In genomic region chr2:73103018-73103542, GRCh38 we compare ENCODE assay signal across 13 cellular contexts. TPM values are rescaled to one million over a fixed set of nuclear protein-coding genes. Genes with fewer than 3 reads are reported as not detected.
DNase-seq lines count a peak whose midpoint lies in the region; ATAC-seq and TF ChIP-seq lines count a peak whose summit lies in the region.
"Had no signal": no experiment of that assay in that cellular context is flagged by ENCODE, and none has a peak within 500 bp of the region (broad histone marks: within the 10 kb centered on the region; RNA-seq: fewer than 3 reads in every experiment).

No MANE protein-coding gene starts in this region.

- DNase-seq in T-helper 1 cell (no peak), M059J (ENCODE audit: low read depth) (peak; percentile 68), WTC11 (ENCODE audit: low spot score) (no peak), osteoblast (ENCODE audit: insufficient read length, low spot score, missing footprints) (no peak), natural killer cell (no peak), NCI-H187 treated with DMSO at 0.1 percent for 48 hours (lab: John Stamatoyannopoulos, UW) (no peak)
- no peak for DNase-seq in stimulated activated CD4-positive, alpha-beta T cell treated with anti-CD3 and anti-CD28 coated beads, Interleukin-15, amount 100 ng/mL, for 24 hours
- DNase-seq: activated naive CD4-positive, alpha-beta T cell treated with anti-CD3 and anti-CD28 coated beads for 36 hours; DND-41; NCI-H524 treated with DMSO at 0.1 percent for 48 hours had no signal

- H3K36me3 Mint-ChIP-seq in T-helper 1 cell treated with Interleukin-12 subunit alpha and Interleukin-12 subunit beta and Interleukin-4 antibody, amounts not matched to agents 30 μg/mL and 1 μg/mL, for 36 hours (ENCODE audit: low read depth): peaks cover 2% of the 10 kb centered on the region
- no peaks in the 10 kb centered on the region for H3K36me3 Mint-ChIP-seq in WTC11
- no peaks in the 10 kb centered on the region for H3K36me3 Mint-ChIP-seq in natural killer cell

- intact Hi-C loops in natural killer cell (cut with micrococcal nuclease): no loop called here

- no peaks in the 10 kb centered on the region for H3K9me3 Mint-ChIP-seq in T-helper 1 cell treated with Interleukin-12 subunit alpha and Interleukin-12 subunit beta and Interleukin-4 antibody, amounts not matched to agents 30 μg/mL and 1 μg/mL, for 36 hours
- H3K9me3 Mint-ChIP-seq in WTC11 (no peaks in the 10 kb centered on the region), natural killer cell (no peaks in the 10 kb centered on the region)
- H3K9me3 Mint-ChIP-seq: activated naive CD4-positive, alpha-beta T cell treated with anti-CD3 and anti-CD28 coated beads for 36 hours had no signal

- CTCF ChIA-PET in WTC11 (lab: Charles Lee): no interaction called here

- H3K27me3 ChIP-seq in osteoblast (ENCODE audit: insufficient read depth, low read length): no peaks in the 10 kb centered on the region
- H3K27me3 ChIP-seq: breast epithelium, pancreas had no signal

- TF ChIP-seq CTCF in WTC11 (IDR thresholded peaks at IDR 0.05) (no peak), osteoblast (IDR thresholded peaks at IDR 0.05; ENCODE audit: extremely low read depth, low read depth, low read length) (no peak), natural killer cell (IDR thresholded peaks at IDR 0.05) (no peak)

- no peak overlapping the region for H3K4me3 ChIP-seq in osteoblast (ENCODE audit: insufficient read depth, low read length)
- H3K4me3 ChIP-seq: breast epithelium, pancreas had no signal

- no peak overlapping the region for H2AFZ ChIP-seq in osteoblast (ENCODE audit: low read length)

- H3K27ac Mint-ChIP-seq in T-helper 1 cell treated with Interleukin-12 subunit alpha and Interleukin-12 subunit beta and Interleukin-4 antibody, amounts not matched to agents 30 μg/mL and 1 μg/mL, for 36 hours: peak overlapping the region; percentile 2
- H3K27ac Mint-ChIP-seq in WTC11 (peak overlapping the region; percentile 46; the same call in 1 of the 2 replicates), natural killer cell (no peak overlapping the region)
- H3K27ac Mint-ChIP-seq: activated naive CD4-positive, alpha-beta T cell treated with anti-CD3 and anti-CD28 coated beads for 36 hours had no signal

- no peaks in the 10 kb centered on the region for H3K27me3 Mint-ChIP-seq in T-helper 1 cell treated with Interleukin-12 subunit alpha and Interleukin-12 subunit beta and Interleukin-4 antibody, amounts not matched to agents 30 μg/mL and 1 μg/mL, for 36 hours (ENCODE audit: low read depth)
- H3K27me3 Mint-ChIP-seq in WTC11 (ENCODE audit: low read depth) (no peaks in the 10 kb centered on the region), natural killer cell (ENCODE audit: low read depth in 2 of 2) (peaks cover 0 to 9% of the 10 kb centered on the region in 2 donors)

- H3K9me3 ChIP-seq in osteoblast (ENCODE audit: low read depth, low read length): no peaks in the 10 kb centered on the region
- H3K9me3 ChIP-seq: breast epithelium, pancreas had no signal

- H4K20me1 ChIP-seq in osteoblast (ENCODE audit: insufficient read depth, low read length): peaks cover 85% of the 10 kb centered on the region

- H3K4me2 ChIP-seq in osteoblast (ENCODE audit: insufficient read depth, low read length): peak overlapping the region; percentile 35

- ATAC-seq in WTC11: no peak
- ATAC-seq in natural killer cell: no peak
- ATAC-seq: pancreas had no signal

- no peak overlapping the region for H3K4me3 Mint-ChIP-seq in T-helper 1 cell treated with Interleukin-12 subunit alpha and Interleukin-12 subunit beta and Interleukin-4 antibody, amounts not matched to agents 30 μg/mL and 1 μg/mL, for 36 hours
- H3K4me3 Mint-ChIP-seq in WTC11: no peak overlapping the region
- no peak overlapping the region for H3K4me3 Mint-ChIP-seq in natural killer cell
- H3K4me3 Mint-ChIP-seq: activated naive CD4-positive, alpha-beta T cell treated with anti-CD3 and anti-CD28 coated beads for 36 hours had no signal

- POLR2A ChIA-PET in WTC11 (lab: Charles Lee): no interaction called here

- H3K79me2 ChIP-seq in osteoblast (ENCODE audit: insufficient read depth, low read length): peaks cover 98% of the 10 kb centered on the region

- H3K36me3 ChIP-seq in osteoblast (ENCODE audit: insufficient read depth, low read length): no peaks in the 10 kb centered on the region
- H3K36me3 ChIP-seq: breast epithelium, pancreas had no signal

- no peak overlapping the region for H3K27ac ChIP-seq in osteoblast (ENCODE audit: low read depth, low read length)
- H3K27ac ChIP-seq: breast epithelium, pancreas had no signal

- peaks cover 46% of the 10 kb centered on the region for H3K4me1 ChIP-seq in osteoblast (ENCODE audit: insufficient read depth, low read length)

- H3K4me1 Mint-ChIP-seq in T-helper 1 cell treated with Interleukin-12 subunit alpha and Interleukin-12 subunit beta and Interleukin-4 antibody, amounts not matched to agents 30 μg/mL and 1 μg/mL, for 36 hours (ENCODE audit: low read depth): peaks cover 18% of the 10 kb centered on the region
- H3K4me1 Mint-ChIP-seq in WTC11 (peaks cover 30% of the 10 kb centered on the region), natural killer cell (peaks cover 11% of the 10 kb centered on the region in 2 donors)

TF ChIP-seq in WTC11, 78 proteins besides CTCF, POLR2A, EP300 and RAD21:
- TF ChIP-seq ZBTB21 (CRISPR knock-in tag; IDR thresholded peaks at IDR 0.05; ENCODE audit: borderline replicate concordance) (no peak), TP53 (CRISPR knock-in tag; IDR thresholded peaks at IDR 0.05) (no peak), ATF6 (CRISPR knock-in tag; IDR thresholded peaks at IDR 0.05) (no peak), RELA (CRISPR knock-in tag; IDR thresholded peaks at IDR 0.05; ENCODE audit: borderline replicate concordance) (no peak), AR (CRISPR knock-in tag; IDR thresholded peaks at IDR 0.05) (no peak), HMGA2 (CRISPR knock-in tag; IDR thresholded peaks at IDR 0.05) (no peak), SMAD4 (CRISPR knock-in tag; IDR thresholded peaks at IDR 0.05) (no peak), CREM (CRISPR knock-in tag; IDR thresholded peaks at IDR 0.05) (no peak), MYBL2 (CRISPR knock-in tag; IDR thresholded peaks at IDR 0.05) (no peak), SOX15 (CRISPR knock-in tag; IDR thresholded peaks at IDR 0.05) (no peak), ZSCAN18 (CRISPR knock-in tag; IDR thresholded peaks at IDR 0.05) (no peak), NFE2L1 (CRISPR knock-in tag; IDR thresholded peaks at IDR 0.05) (no peak), ATF1 (CRISPR knock-in tag; IDR thresholded peaks at IDR 0.05) (no peak), TCF7 (CRISPR knock-in tag; IDR thresholded peaks at IDR 0.05; ENCODE audit: low read depth) (no peak), ZNF232 (CRISPR knock-in tag; IDR thresholded peaks at IDR 0.05) (no peak)

RNA-seq across cellular contexts. Expression of gene RAB11FIP5, which starts 9.7 kb away (rescaled TPM):
- total RNA-seq in M059J (2014; rRNA removed; shearing (Covaris generic)): 19.4 and 40.8 TPM in 2 replicates
- total RNA-seq in WTC11 (2021): 14.0 to 16.0 TPM (median 14.3 TPM) in 3 replicates
- 53.9 and 59.0 TPM in 2 replicates for total RNA-seq in osteoblast
- 10 to 100 TPM in 2 of 3 donors, 1 to 10 TPM in 1; 4.9 to 15.9 (median 11.2) TPM for total RNA-seq in natural killer cell

RNA-seq across cellular contexts. Expression of gene SFXN5, which starts 31.6 kb away (rescaled TPM):
- total RNA-seq in M059J (2014; rRNA removed; shearing (Covaris generic)): 7.9 and 17.3 TPM in 2 replicates
- total RNA-seq in WTC11 (2021): 23.1 to 25.9 TPM (median 23.6 TPM) in 3 replicates
- 13.8 and 17.0 TPM in 2 replicates for total RNA-seq in osteoblast
- total RNA-seq in natural killer cell: 10 to 100 TPM; 15.3 to 22.3 (median 19.8) TPM

Comparison
In these comparisons a context has a peak if more than half of its experiments do, and no peak if none do; other contexts are left out.
1. H3K27ac Mint-ChIP-seq: peak in T-helper 1 cell treated with Interleukin-12 subunit alpha and Interleukin-12 subunit beta and Interleukin-4 antibody, amounts not matched to agents 30 μg/mL and 1 μg/mL, for 36 hours (single experiment) and WTC11 (single experiment); none in natural killer cell (0 of 2).